17 cellular contexts compared by ENCODE assay signal in genomic region chrX:50629774-50630173, GRCh38.
A peak's percentile ranks its signal among the peaks of the same experiment; 100 is the strongest.
DNase-seq lines count a peak whose midpoint lies in the region; ATAC-seq and TF ChIP-seq lines count a peak whose summit lies in the region.
"Had no signal": no experiment of that assay in that cellular context is flagged by ENCODE, and none has a peak within 500 bp of the region (broad histone marks: within the 10 kb centered on the region; RNA-seq: fewer than 3 reads in every experiment).

No MANE protein-coding gene starts in this region.

- CTCF ChIA-PET in PC-9 (lab: Charles Lee): no interaction called here

- H3K36me3 ChIP-seq in PC-9 (ENCODE audit: low read depth): no peaks in the 10 kb centered on the region
- H3K36me3 ChIP-seq: BLaER1 treated with 17β-estradiol and CSF1 and Interleukin-3, amounts not matched to agents 10 nM and 100 nM; HAP-1 had no signal

- H3K79me2 ChIP-seq in PC-9 (ENCODE audit: low read depth): no peaks in the 10 kb centered on the region

- H3K4me2 ChIP-seq in PC-9: no peak overlapping the region
- H3K4me2 ChIP-seq: BLaER1 treated with 17β-estradiol and CSF1 and Interleukin-3, amounts not matched to agents 10 nM and 100 nM had no signal

- no peaks in the 10 kb centered on the region for H3K9me3 ChIP-seq in PC-9 (ENCODE audit: insufficient read depth, low read depth)
- H3K9me3 ChIP-seq: HAP-1 had no signal

- TF ChIP-seq CTCF in PC-9 (conservative IDR thresholded peaks at IDR 0.05) (no peak), foreskin keratinocyte (conservative IDR thresholded peaks at IDR 0.05) (no peak)

- no peaks in the 10 kb centered on the region for H3K9me2 ChIP-seq in PC-9 (ENCODE audit: insufficient read depth)

- no TSS peak for BruUV-seq in PC-9 (replicated peaks; lab: Mats Ljungman, UMichigan)

- H3K27me3 ChIP-seq in PC-9 (ENCODE audit: insufficient read depth, low read depth) (no peaks in the 10 kb centered on the region), foreskin keratinocyte (no peaks in the 10 kb centered on the region)

- DNase-seq in SIG-M5 treated with dmso at 0.1 percent for 504 hours (lab: John Stamatoyannopoulos, UW; ENCODE audit: unreplicated experiment) (peak; percentile 5), SIG-M5 (lab: John Stamatoyannopoulos, UW) (no peak), PC-9 (peak; percentile 26 to 49), foreskin keratinocyte (peak in 1 of 2 donors; percentile 55), NOMO-1 (lab: John Stamatoyannopoulos, UW; ENCODE audit: unreplicated experiment in 2 of 2) (no peak)
- DNase-seq in activated T-cell treated with anti-CD3 and anti-CD28 coated beads, Interleukin-2, amount 50 U/mL, for 48 hours: no peak
- DNase-seq: 8988T; CD4-positive, CD25-positive, alpha-beta regulatory T cell; CD8-positive, alpha-beta memory T cell; COR-L47; DMS 273 treated with DMSO at 0.1 percent for 48 hours; DMS79; GDM1 had no signal

- intact Hi-C loops in PC-9 (cut with micrococcal nuclease; ENCODE audit: unreplicated experiment): no loop called here

- H3K4me3 ChIP-seq in PC-9: no peak overlapping the region
- H3K4me3 ChIP-seq: BLaER1 treated with 17β-estradiol and CSF1 and Interleukin-3, amounts not matched to agents 10 nM and 100 nM; HAP-1 had no signal

- H3K27ac ChIP-seq in PC-9: no peak overlapping the region
- no peak overlapping the region for H3K27ac ChIP-seq in foreskin keratinocyte
- H3K27ac ChIP-seq: BLaER1 treated with 17β-estradiol and CSF1 and Interleukin-3, amounts not matched to agents 10 nM and 100 nM; HL-60 had no signal

- H3K4me1 ChIP-seq in PC-9 (replicated peaks; ENCODE audit: insufficient read depth) (no peaks in the 10 kb centered on the region), foreskin keratinocyte (no peaks in the 10 kb centered on the region)
- H3K4me1 ChIP-seq: BLaER1 treated with 17β-estradiol and CSF1 and Interleukin-3, amounts not matched to agents 10 nM and 100 nM; HAP-1 had no signal

- no peaks in the 10 kb centered on the region for H4K20me1 ChIP-seq in PC-9 (ENCODE audit: insufficient read depth)

- no peaks in the 10 kb centered on the region for H3F3A ChIP-seq in PC-9 (ENCODE audit: insufficient read depth, low read depth)

- H2AFZ ChIP-seq in PC-9: no peak overlapping the region

- ATAC-seq in foreskin keratinocyte (peak; percentile 64), GM19397 (IDR thresholded peaks at IDR 0.05; ENCODE audit: unreplicated experiment) (no peak)

- POLR2A ChIA-PET in PC-9 (lab: Charles Lee; ENCODE audit: unreplicated experiment): no interaction called here

Comparison
In these comparisons a context has a peak if more than half of its experiments do, and no peak if none do; other contexts are left out.
1. DNase-seq: peak in SIG-M5 treated with dmso at 0.1 percent for 504 hours (single experiment) and PC-9 (2 of 2); none in SIG-M5 (single experiment), activated T-cell treated with anti-CD3 and anti-CD28 coated beads, Interleukin-2, amount 50 U/mL, for 48 hours (0 of 2) and NOMO-1 (0 of 2).